In genomic region chr16:47492428-47493357, GRCh38 we compare ENCODE assay signal across 1 cellular context.
TF ChIP-seq lines count a peak whose summit lies in the region.

No MANE protein-coding gene starts in this region.

TF ChIP-seq in WTC11, 78 proteins besides CTCF, POLR2A, EP300 and RAD21 (continued from another document):
- TF ChIP-seq STAT6 (CRISPR knock-in tag; conservative IDR thresholded peaks at IDR 0.05; ENCODE audit: low read depth) (no peak), HMGXB4 (CRISPR knock-in tag; IDR thresholded peaks at IDR 0.05) (no peak), HMGA2 (CRISPR knock-in tag; IDR thresholded peaks at IDR 0.05) (no peak), MLX (CRISPR knock-in tag; IDR thresholded peaks at IDR 0.05) (no peak), JUN (CRISPR knock-in tag; IDR thresholded peaks at IDR 0.05) (no peak), GRHL2 (CRISPR knock-in tag; IDR thresholded peaks at IDR 0.05; ENCODE audit: insufficient replicate concordance, severe bottlenecking) (no peak), FOXP1 (CRISPR knock-in tag; IDR thresholded peaks at IDR 0.05; ENCODE audit: borderline replicate concordance) (no peak), CBFB (CRISPR knock-in tag; IDR thresholded peaks at IDR 0.05; ENCODE audit: low read depth) (no peak), SMAD3 (CRISPR knock-in tag; IDR thresholded peaks at IDR 0.05; ENCODE audit: borderline replicate concordance) (no peak), IRF1 (CRISPR knock-in tag; IDR thresholded peaks at IDR 0.05) (no peak)
